29 cellular contexts compared by ENCODE assay signal in genomic region chr4:178681871-178682270, GRCh38.
"Had no signal": no experiment of that assay in that cellular context is flagged by ENCODE, and none has a peak within 500 bp of the region (broad histone marks: within the 10 kb centered on the region; RNA-seq: fewer than 3 reads in every experiment).

No MANE protein-coding gene starts in this region.

- H3K9me3 ChIP-seq: ascending aorta, breast epithelium, gastrocnemius medialis had no signal

- H3K27me3 ChIP-seq: ascending aorta, breast epithelium, cardiac muscle cell, dorsolateral prefrontal cortex, gastrocnemius medialis had no signal

- DNase-seq: activated CD4-positive, alpha-beta memory T cell treated with anti-CD3 and anti-CD28 coated beads, Interleukin-2, amount 10 ng/mL, durations not matched to agents 7 days and 5 days; activated CD4-positive, alpha-beta T cell treated with anti-CD3 and anti-CD28 coated beads for 1 hour; activated CD4-positive, alpha-beta T cell treated with anti-CD3 and anti-CD28 coated beads for 4 hours; activated CD4-positive, alpha-beta T cell treated with anti-CD3 and anti-CD28 coated beads, Interleukin-2, amount 10 ng/mL, durations not matched to agents 7 days and 5 days; activated CD4-positive, alpha-beta T cell treated with anti-CD3 and anti-CD28 coated beads, Interleukin-2, amount 50 U/mL, for 4 hours; activated CD8-positive, alpha-beta memory T cell treated with anti-CD3 and anti-CD28 coated beads, Interleukin-2, amount 50 U/mL, for 48 hours; activated gamma-delta T cell; activated naive CD4-positive, alpha-beta T cell; activated naive CD4-positive, alpha-beta T cell treated with anti-CD3 and anti-CD28 coated beads, Interleukin-2, amount 10 ng/mL, durations not matched to agents 7 days and 5 days; activated naive CD8-positive, alpha-beta T cell treated with anti-CD3 and anti-CD28 coated beads, Interleukin-2, amount 10 ng/mL, durations not matched to agents 7 days and 5 days; activated T-cell treated with anti-CD3 and anti-CD28 coated beads for 4 hours; activated T-cell treated with anti-CD3 and anti-CD28 coated beads, Interleukin-2, amount 50 U/mL, for 24 hours; activated T-cell treated with anti-CD3 and anti-CD28 coated beads, Interleukin-2, amount 50 U/mL, for 72 hours; central memory CD4-positive, alpha-beta T cell; cerebellar nuclear complex; dorsolateral prefrontal cortex; effector memory CD4-positive, alpha-beta T cell; endodermal cell; foreskin fibroblast; gastrocnemius medialis; T-helper 2 cell had no signal

- ATAC-seq: activated naive CD4-positive, alpha-beta T cell treated with anti-CD3 and anti-CD28 coated beads, Interleukin-2, amount 50 U/mL, for 72 hours; activated T-cell treated with anti-CD3 and anti-CD28 coated beads, Interleukin-2, amount 50 U/mL, for 72 hours; esophagus mucosa; gastrocnemius medialis; WTC11 had no signal

- H3K36me3 ChIP-seq: ascending aorta, breast epithelium, cardiac muscle cell, gastrocnemius medialis had no signal

- H3K4me3 ChIP-seq: ascending aorta, breast epithelium, cardiac muscle cell, coronary artery, gastrocnemius medialis had no signal

- H3K4me1 ChIP-seq: ascending aorta, breast epithelium, gastrocnemius medialis had no signal

- H3K27ac ChIP-seq: ascending aorta, breast epithelium, cardiac muscle cell, coronary artery, dorsolateral prefrontal cortex, gastrocnemius medialis, VCaP had no signal
